In genomic region chr17:28723836-28724499, GRCh38 we compare ENCODE assay signal across 8 cellular contexts. TPM values are rescaled to one million over a fixed set of nuclear protein-coding genes. Genes with fewer than 3 reads are reported as not detected.
DNase-seq lines count a peak whose midpoint lies in the region; ATAC-seq, FAIRE-seq and TF ChIP-seq lines count a peak whose summit lies in the region.
"Not testable (repeated sequence)": the region's sequence is repeated elsewhere in the genome, so short reads cannot be mapped to it uniquely, and the experiment has no call there.

No MANE protein-coding gene starts in this region.

- TF ChIP-seq RAD21 in A549 (conservative IDR thresholded peaks at IDR 0.05 in 1 of 2, IDR thresholded peaks at IDR 0.05 in 1 of 2) = not testable (repeated sequence)

- H3K27ac Mint-ChIP-seq in T-helper 17 cell = peak overlapping the region; percentile 86
- peak overlapping the region; percentile 93 for H3K27ac Mint-ChIP-seq in activated naive CD4-positive, alpha-beta T cell treated with anti-CD3 and anti-CD28 coated beads for 36 hours
- peak overlapping the region; percentile 28 for H3K27ac Mint-ChIP-seq in dendritic cell treated with granulocyte-macrophage colony-stimulating factor and Interleukin-4, amounts not matched to agents 40 ng/mL and 50 ng/mL, for 4 days

- peak overlapping the region; percentile 63; the same call in 2 of the 3 replicates for H3K4me3 ChIP-seq in A549
- H3K4me3 ChIP-seq in MM.1S (ENCODE audit: low read length); lung; prostate gland: not testable (repeated sequence)

- not testable (repeated sequence) for H3K9me2 ChIP-seq in MM.1S (replicated peaks; ENCODE audit: insufficient read depth, low read length)

- TF ChIP-seq POLR2A in A549 (IDR thresholded peaks at IDR 0.05; ENCODE audit: low read length); prostate gland (IDR thresholded peaks at IDR 0.05): not testable (repeated sequence)
- peak; percentile 24; the same call in 1 of the 2 replicates for TF ChIP-seq POLR2A in GM12892 (IDR thresholded peaks at IDR 0.05; ENCODE audit: low read depth, low read length)

- POLR2A ChIA-PET in A549 (lab: Yijun Ruan, JAX) = interaction anchor here (0.7 to 5.2 kb wide), 4 partner anchors 13 to 79 kb away, joined by 3 to 369 read pairs (median 8); partner anchors contain the start of genes BLTP2, PROCA1 and TRAF4

- H4K20me1 ChIP-seq in MM.1S (ENCODE audit: insufficient read depth, low read length) = 0 out of 2 replicates have a peak, but pooled peaks cover 13% of the 10 kb centered on the region

- TF ChIP-seq CTCF in A549 (IDR thresholded peaks at IDR 0.05); MM.1S (IDR thresholded peaks at IDR 0.05; ENCODE audit: low read length); lung (IDR thresholded peaks at IDR 0.05; ENCODE audit: control extremely low read depth, extremely low read depth); prostate gland (IDR thresholded peaks at IDR 0.05): not testable (repeated sequence)

- H3K27ac ChIP-seq in A549 (peak overlapping the region in 1 of 2 experiments; percentile 94; a peak in 3 of 6 replicates), MM.1S (ENCODE audit: low read length) (peak overlapping the region; percentile 62; the same call in 1 of the 2 replicates), lung (ENCODE audit: low read depth in 1 of 2, low read length in 1 of 2) (peak overlapping the region in 1 of 2 donors; percentile 18), prostate gland (peak overlapping the region; percentile 99)

- not testable (repeated sequence) for H3K27me3 ChIP-seq in MM.1S (replicated peaks; ENCODE audit: insufficient read depth, low read length); lung (ENCODE audit: control insufficient read depth, insufficient read depth); prostate gland (replicated peaks; ENCODE audit: insufficient read depth)

- peak overlapping the region; percentile 97 for H3K4me3 Mint-ChIP-seq in T-helper 17 cell
- peak overlapping the region; percentile 91 for H3K4me3 Mint-ChIP-seq in activated naive CD4-positive, alpha-beta T cell treated with anti-CD3 and anti-CD28 coated beads for 36 hours
- not testable (repeated sequence) for H3K4me3 Mint-ChIP-seq in dendritic cell treated with granulocyte-macrophage colony-stimulating factor and Interleukin-4, amounts not matched to agents 40 ng/mL and 50 ng/mL, for 4 days

- DNase-seq in A549 (ENCODE audit: low read depth in 1 of 2, low spot score in 1 of 2); GM12892 (ENCODE audit: insufficient read length); MM.1S; T-helper 17 cell; activated naive CD4-positive, alpha-beta T cell treated with anti-CD3 and anti-CD28 coated beads for 36 hours: not testable (repeated sequence)
- peak; percentile 41 for DNase-seq in lung (ENCODE audit: low spot score)
- DNase-seq in prostate gland (ENCODE audit: low spot score) = peak; percentile 62

- ATAC-seq in A549; T-helper 17 cell; lung (ENCODE audit: insufficient read depth, low FRiP score): not testable (repeated sequence)

- not testable (repeated sequence) for FAIRE-seq in A549 (lab: Jason Lieb, UNC); GM12892 (lab: Jason Lieb, UNC)

- peak overlapping the region; percentile 92 for H3K4me2 ChIP-seq in A549
- H3K4me2 ChIP-seq in MM.1S (ENCODE audit: low read depth, low read length) = peak overlapping the region; percentile 69; the same call in 1 of the 2 replicates

- not testable (repeated sequence) for H3K9ac ChIP-seq in MM.1S (ENCODE audit: low read length)

- not testable (repeated sequence) for H3K9me3 ChIP-seq in A549; MM.1S (replicated peaks; ENCODE audit: insufficient read depth, low read length); T-helper 17 cell (ENCODE audit: control insufficient read depth, low read length, poor library complexity, severe bottlenecking); lung (ENCODE audit: control insufficient read depth in 2 of 2, insufficient read depth in 1 of 2, low read length in 1 of 2); prostate gland

- H3K4me1 Mint-ChIP-seq in T-helper 17 cell = peaks cover 63% of the 10 kb centered on the region
- H3K4me1 Mint-ChIP-seq in activated naive CD4-positive, alpha-beta T cell treated with anti-CD3 and anti-CD28 coated beads for 36 hours (ENCODE audit: low read depth) = peaks cover 48% of the 10 kb centered on the region
- H3K4me1 Mint-ChIP-seq in dendritic cell treated with granulocyte-macrophage colony-stimulating factor and Interleukin-4, amounts not matched to agents 40 ng/mL and 50 ng/mL, for 4 days (ENCODE audit: low read depth) = peaks cover 63% of the 10 kb centered on the region

- peaks cover 39% of the 10 kb centered on the region for H3K79me2 ChIP-seq in MM.1S (ENCODE audit: low read length)

- not testable (repeated sequence) for H3K36me3 Mint-ChIP-seq in T-helper 17 cell (ENCODE audit: low read depth)
- H3K36me3 Mint-ChIP-seq in activated naive CD4-positive, alpha-beta T cell treated with anti-CD3 and anti-CD28 coated beads for 36 hours (ENCODE audit: low read depth) = peaks cover 58% of the 10 kb centered on the region
- H3K36me3 Mint-ChIP-seq in dendritic cell treated with granulocyte-macrophage colony-stimulating factor and Interleukin-4, amounts not matched to agents 40 ng/mL and 50 ng/mL, for 4 days (ENCODE audit: low read depth) = peaks cover 64% of the 10 kb centered on the region

- 70% methylated on average over 4 of the region's 4 CpGs for WGBS in A549 (ENCODE audit: missing lambda C conversion rate)
- 76 to 89% methylated on average over 4 of the region's 4 CpGs for WGBS in lung, 2 donors
- WGBS in prostate gland = 45% methylated on average over 4 of the region's 4 CpGs

- H3K9me3 Mint-ChIP-seq in activated naive CD4-positive, alpha-beta T cell treated with anti-CD3 and anti-CD28 coated beads for 36 hours; dendritic cell treated with granulocyte-macrophage colony-stimulating factor and Interleukin-4, amounts not matched to agents 40 ng/mL and 50 ng/mL, for 4 days: not testable (repeated sequence)

- TF ChIP-seq EP300 in A549 (IDR thresholded peaks at IDR 0.05) = not testable (repeated sequence)

- H3K27me3 Mint-ChIP-seq in T-helper 17 cell; activated naive CD4-positive, alpha-beta T cell treated with anti-CD3 and anti-CD28 coated beads for 36 hours (ENCODE audit: low read depth); dendritic cell treated with granulocyte-macrophage colony-stimulating factor and Interleukin-4, amounts not matched to agents 40 ng/mL and 50 ng/mL, for 4 days: not testable (repeated sequence)

- CTCF ChIA-PET in A549 (lab: Yijun Ruan, JAX) = interaction anchor here (2.2 to 17.5 kb wide), 6 partner anchors 8 to 391 kb away, joined by 14 to 977 read pairs (median 92); partner anchors contain the start of genes PHF12, PROCA1 and TRAF4
- CTCF ChIA-PET in activated naive CD4-positive, alpha-beta T cell treated with anti-CD3 and anti-CD28 coated beads for 36 hours (lab: Charles Lee) = interaction anchor here (2.2 to 7.2 kb wide), 2 partner anchors 24 to 40 kb away, joined by 6 to 353 read pairs; partner anchors contain the start of gene TRAF4

- H3K4me1 ChIP-seq in A549 = peaks cover 44% of the 10 kb centered on the region
- not testable (repeated sequence) for H3K4me1 ChIP-seq in MM.1S (ENCODE audit: low read length); lung (ENCODE audit: control insufficient read depth in 2 of 2, insufficient read depth in 2 of 2, low read length in 2 of 2)
- peaks cover 23% of the 10 kb centered on the region for H3K4me1 ChIP-seq in prostate gland (replicated peaks)

- H3F3A ChIP-seq in MM.1S (ENCODE audit: insufficient read depth, low read length) = peaks cover 78% of the 10 kb centered on the region

- not testable (repeated sequence) for H2AFZ ChIP-seq in MM.1S (ENCODE audit: low read length)

- intact Hi-C loops in activated naive CD4-positive, alpha-beta T cell treated with anti-CD3 and anti-CD28 coated beads for 36 hours (cut with micrococcal nuclease) = loop anchor here (10.0 kb wide), 1 partner anchor 841 kb away; the partner anchor contains the start of genes ABHD15 and TP53I13
- intact Hi-C loops in dendritic cell treated with granulocyte-macrophage colony-stimulating factor and Interleukin-4, amounts not matched to agents 40 ng/mL and 50 ng/mL, for 4 days (cut with micrococcal nuclease) = not testable (repeated sequence)
- intact Hi-C loops in prostate gland (cut with DNase I) = loop anchor here (10.0 kb wide), 1 partner anchor 191 kb away; no protein-coding TSS in a partner anchor

- H3K36me3 ChIP-seq in MM.1S (replicated peaks; ENCODE audit: insufficient read depth, low read length) (peaks cover 16% of the 10 kb centered on the region; the same call in 1 of the 2 replicates), lung (ENCODE audit: control insufficient read depth in 2 of 2, insufficient read depth in 2 of 2, low read length in 2 of 2) (peaks cover 9 to 21% of the 10 kb centered on the region in 2 donors)
- H3K36me3 ChIP-seq in prostate gland = not testable (repeated sequence)

RNA-seq across cellular contexts. Expression of gene TLCD1, which starts 2.1 kb away (rescaled TPM):
- polyA plus RNA-seq in A549 (2011; rRNA removed) (83.3 and 86.7 TPM in 2 replicates), A549 (2017; fragmentation: RNase III; extraction: RNeasy Plus Mini Kit Qiagen cat#74134 plus additional on column Dnase treatment) (36.7 to 43.9 TPM (median 37.7 TPM) in 3 replicates), lung (10 to 100 TPM; 25.4 to 42.0 TPM)
- 102 and 124 TPM in 2 replicates for polyA plus RNA-seq in A549 (2012; cell fraction: cytosol; rRNA removed)
- polyA plus RNA-seq in A549 (2012; cell fraction: nucleus; rRNA removed) = 56.4 and 64.3 TPM in 2 replicates
- polyA minus RNA-seq in A549 (2011; rRNA and poly(A)+ RNA removed) = 55.9 and 70.3 TPM in 2 replicates
- polyA plus RNA-seq in GM12892 (2012; ENCODE audit: missing spikeins) = 15.8 TPM
- total RNA-seq in T-helper 17 cell (1 to 10 TPM; 1.1 to 1.4 TPM), lung (10 to 100 TPM in 1 of 2 donors, 1 to 10 TPM in 1; 3.8 to 32.0 TPM), prostate gland (10 to 100 TPM in 1 of 2 donors, 1 to 10 TPM in 1; 5.3 to 19.6 TPM)
- total RNA-seq in activated naive CD4-positive, alpha-beta T cell treated with anti-CD3 and anti-CD28 coated beads for 36 hours = 1 to 10 TPM; 4.0 to 4.6 TPM

RNA-seq across cellular contexts. Expression of gene RPL23A, which starts 4.2 kb away (rescaled TPM):
- polyA plus RNA-seq in A549 (2011; rRNA removed) (2,521 and 2,887 TPM in 2 replicates), A549 (2017; fragmentation: RNase III; extraction: RNeasy Plus Mini Kit Qiagen cat#74134 plus additional on column Dnase treatment) (1,026 to 1,151 TPM (median 1,061 TPM) in 3 replicates), lung (1,000 to 10,000 TPM in 1 of 2 donors, 100 to 1,000 TPM in 1; 955 to 1,200 TPM)
- 981 and 1,405 TPM in 2 replicates for polyA plus RNA-seq in A549 (2012; cell fraction: cytosol; rRNA removed)
- 284 and 498 TPM in 2 replicates for polyA plus RNA-seq in A549 (2012; cell fraction: nucleus; rRNA removed)
- polyA minus RNA-seq in A549 (2011; rRNA and poly(A)+ RNA removed) = 955 and 1,173 TPM in 2 replicates
- polyA plus RNA-seq in GM12892 (2012; ENCODE audit: missing spikeins) = 2,883 TPM
- total RNA-seq in T-helper 17 cell (1,000 to 10,000 TPM; 2,757 to 2,860 TPM), lung (1,000 to 10,000 TPM in 1 of 2 donors, 100 to 1,000 TPM in 1; 528 to 1,109 TPM), prostate gland (100 to 1,000 TPM; 417 to 657 TPM)
- total RNA-seq in activated naive CD4-positive, alpha-beta T cell treated with anti-CD3 and anti-CD28 coated beads for 36 hours = 1,000 to 10,000 TPM; 2,756 to 2,921 TPM

RNA-seq across cellular contexts. Expression of gene NEK8, which starts 4.6 kb away (rescaled TPM):
- 5.1 and 7.7 TPM in 2 replicates for polyA plus RNA-seq in A549 (2011; rRNA removed)
- 7.1 and 7.7 TPM in 2 replicates for polyA plus RNA-seq in A549 (2012; cell fraction: cytosol; rRNA removed)
- 18.7 and 22.2 TPM in 2 replicates for polyA plus RNA-seq in A549 (2012; cell fraction: nucleus; rRNA removed)
- 4.2 to 5.8 TPM (median 5.3 TPM) in 3 replicates for polyA plus RNA-seq in A549 (2017; fragmentation: RNase III; extraction: RNeasy Plus Mini Kit Qiagen cat#74134 plus additional on column Dnase treatment)
- 11.4 and 16.4 TPM in 2 replicates for polyA minus RNA-seq in A549 (2011; rRNA and poly(A)+ RNA removed)
- 6.9 TPM for polyA plus RNA-seq in GM12892 (2012; ENCODE audit: missing spikeins)
- total RNA-seq in T-helper 17 cell = 1 to 10 TPM; 5.8 to 8.8 TPM
- total RNA-seq in activated naive CD4-positive, alpha-beta T cell treated with anti-CD3 and anti-CD28 coated beads for 36 hours = 1 to 10 TPM; 3.1 to 3.2 TPM
- 10 to 100 TPM in 1 of 2 donors, 1 to 10 TPM in 1; 5.7 to 14.7 TPM for total RNA-seq in lung
- polyA plus RNA-seq in lung = 1 to 10 TPM; 5.1 to 9.2 TPM
- 10 to 100 TPM in 1 of 2 donors, 1 to 10 TPM in 1; 5.1 to 13.2 TPM for total RNA-seq in prostate gland

RNA-seq across cellular contexts. Expression of gene RAB34, which starts 6.3 kb away (rescaled TPM):
- polyA plus RNA-seq in A549 (2011; rRNA removed) (288 and 328 TPM in 2 replicates), A549 (2017; fragmentation: RNase III; extraction: RNeasy Plus Mini Kit Qiagen cat#74134 plus additional on column Dnase treatment) (207 to 212 TPM (median 211 TPM) in 3 replicates), lung (100 to 1,000 TPM; 103 TPM)
- polyA plus RNA-seq in A549 (2012; cell fraction: cytosol; rRNA removed) = 306 and 359 TPM in 2 replicates
- 404 and 498 TPM in 2 replicates for polyA plus RNA-seq in A549 (2012; cell fraction: nucleus; rRNA removed)
- 241 and 290 TPM in 2 replicates for polyA minus RNA-seq in A549 (2011; rRNA and poly(A)+ RNA removed)
- 18.7 TPM for polyA plus RNA-seq in GM12892 (2012; ENCODE audit: missing spikeins)
- total RNA-seq in T-helper 17 cell (10 to 100 TPM in 1 of 2 donors, 1 to 10 TPM in 1; 8.3 to 24.3 TPM), lung (10 to 100 TPM; 77.8 to 91.8 TPM), prostate gland (100 to 1,000 TPM; 165 to 181 TPM)
- 10 to 100 TPM; 10.2 to 12.3 TPM for total RNA-seq in activated naive CD4-positive, alpha-beta T cell treated with anti-CD3 and anti-CD28 coated beads for 36 hours

RNA-seq across cellular contexts. Expression of gene PROCA1, which starts 12.3 kb away (rescaled TPM):
- polyA plus RNA-seq in A549 (2011; rRNA removed) (3.8 and 4.0 TPM in 2 replicates), A549 (2017; fragmentation: RNase III; extraction: RNeasy Plus Mini Kit Qiagen cat#74134 plus additional on column Dnase treatment) (2.5 to 4.9 TPM (median 4.2 TPM) in 3 replicates), lung (1 to 10 TPM; 1.2 to 3.4 TPM)
- polyA plus RNA-seq in A549 (2012; cell fraction: cytosol; rRNA removed) = 4.9 and 5.3 TPM in 2 replicates
- polyA plus RNA-seq in A549 (2012; cell fraction: nucleus; rRNA removed) = 20.2 and 24.0 TPM in 2 replicates
- polyA minus RNA-seq in A549 (2011; rRNA and poly(A)+ RNA removed) = 2.0 and 3.1 TPM in 2 replicates
- 2.8 TPM for polyA plus RNA-seq in GM12892 (2012; ENCODE audit: missing spikeins)
- total RNA-seq in T-helper 17 cell (1 to 10 TPM; 4.8 to 6.3 TPM), lung (1 to 10 TPM; 2.1 to 3.7 TPM), prostate gland (1 to 10 TPM; 1.9 to 9.4 TPM)
- total RNA-seq in activated naive CD4-positive, alpha-beta T cell treated with anti-CD3 and anti-CD28 coated beads for 36 hours = 1 to 10 TPM; 2.1 to 3.1 TPM

Comparison
In these comparisons a context has a peak if more than half of its experiments do, and no peak if none do; other contexts are left out.
1. H3K27ac Mint-ChIP-seq: peak in every context shown above with its lines; median percentile 93 in activated naive CD4-positive, alpha-beta T cell treated with anti-CD3 and anti-CD28 coated beads for 36 hours; 86 in T-helper 17 cell; 28 in dendritic cell treated with granulocyte-macrophage colony-stimulating factor and Interleukin-4, amounts not matched to agents 40 ng/mL and 50 ng/mL, for 4 days.